In the genomic region with DNA sequence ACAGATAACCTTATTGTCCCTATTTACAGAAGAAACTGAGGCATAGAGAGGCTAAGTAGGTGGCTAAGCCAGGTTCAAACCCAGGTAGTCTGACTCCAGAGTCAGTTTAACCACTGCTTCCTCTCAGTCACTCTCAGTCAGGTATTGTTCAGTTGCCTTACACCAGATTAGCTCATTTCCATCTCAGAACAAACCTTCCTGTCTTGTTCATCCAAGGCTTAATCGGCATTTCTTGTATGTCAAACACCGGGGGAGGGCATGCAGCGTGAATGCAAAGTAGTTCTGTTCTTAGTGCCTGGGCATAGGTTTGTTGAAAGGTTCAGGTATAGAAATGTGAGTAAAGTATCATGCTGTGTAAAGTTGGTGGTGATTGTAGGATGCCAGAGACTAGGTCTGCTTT, we compare ENCODE assay signal across 11 cellular contexts. TPM values are rescaled to one million over a fixed set of nuclear protein-coding genes. Genes with fewer than 3 reads are reported as not detected.
DNase-seq lines count a peak whose midpoint lies in the region; ATAC-seq and TF ChIP-seq lines count a peak whose summit lies in the region.
"Had no signal": no experiment of that assay in that cellular context is flagged by ENCODE, and none has a peak within 500 bp of the region (broad histone marks: within the 10 kb centered on the region; RNA-seq: fewer than 3 reads in every experiment).

No MANE protein-coding gene starts in this region.

- H3K9me3 ChIP-seq in OCI-LY7 (ENCODE audit: low read length), result no peaks in the 10 kb centered on the region

- H2AFZ ChIP-seq in OCI-LY7 (ENCODE audit: low read length), result peak overlapping the region; percentile 30; the same call in 1 of the 2 replicates

- no peak for DNase-seq in activated CD8-positive, alpha-beta T cell treated with anti-CD3 and anti-CD28 coated beads for 36 hours
- DNase-seq in activated CD8-positive, alpha-beta T cell treated with anti-CD3 and anti-CD28 coated beads, Interleukin-2, amount 10 ng/mL, durations not matched to agents 7 days and 5 days, result no peak
- DNase-seq in OCI-LY7 (ENCODE audit: low spot score) (peak; percentile 74), memory B cell (ENCODE audit: low spot score in 2 of 2) (no peak), hippocampal formation (lab: John Stamatoyannopoulos, UW) (no peak), COLO668 (lab: John Stamatoyannopoulos, UW; ENCODE audit: unreplicated experiment) (no peak)
- DNase-seq: dorsolateral prefrontal cortex; NK-92 treated with Interleukin-12 subunit alpha and Interleukin-12 subunit beta, amount 100 ng/mL, for 24 hours had no signal

- no peaks in the 10 kb centered on the region for H3K4me1 Mint-ChIP-seq in activated CD8-positive, alpha-beta T cell treated with anti-CD3 and anti-CD28 coated beads for 36 hours (ENCODE audit: low read depth)
- peaks cover 8% of the 10 kb centered on the region for H3K4me1 Mint-ChIP-seq in activated CD8-positive, alpha-beta T cell treated with anti-CD3 and anti-CD28 coated beads, Interleukin-2, amount 10 ng/mL, durations not matched to agents 7 days and 5 days (ENCODE audit: low read depth)
- H3K4me1 Mint-ChIP-seq in memory B cell, result peaks cover 19% of the 10 kb centered on the region

- CTCF ChIA-PET in activated CD8-positive, alpha-beta T cell treated with anti-CD3 and anti-CD28 coated beads for 36 hours (lab: Charles Lee), result no interaction called here
- CTCF ChIA-PET in activated CD8-positive, alpha-beta T cell treated with anti-CD3 and anti-CD28 coated beads, Interleukin-2, amount 10 ng/mL, durations not matched to agents 7 days and 5 days (lab: Charles Lee), result no interaction called here
- CTCF ChIA-PET in OCI-LY7 (lab: Charles Lee; ENCODE audit: unreplicated experiment), result no interaction called here

- no peak overlapping the region for H3K27ac Mint-ChIP-seq in activated CD8-positive, alpha-beta T cell treated with anti-CD3 and anti-CD28 coated beads for 36 hours
- no peak overlapping the region for H3K27ac Mint-ChIP-seq in activated CD8-positive, alpha-beta T cell treated with anti-CD3 and anti-CD28 coated beads, Interleukin-2, amount 10 ng/mL, durations not matched to agents 7 days and 5 days
- peak overlapping the region; percentile 42 for H3K27ac Mint-ChIP-seq in memory B cell

- H4K20me1 ChIP-seq in OCI-LY7 (ENCODE audit: insufficient read depth, low read length), result no peaks in the 10 kb centered on the region

- H3K27ac ChIP-seq in OCI-LY7 (ENCODE audit: low read depth, low read length, poor library complexity, severe bottlenecking), result peak overlapping the region; percentile 81
- H3K27ac ChIP-seq: dorsolateral prefrontal cortex had no signal

- H3K4me3 Mint-ChIP-seq in activated CD8-positive, alpha-beta T cell treated with anti-CD3 and anti-CD28 coated beads for 36 hours, result no peak overlapping the region
- no peak overlapping the region for H3K4me3 Mint-ChIP-seq in activated CD8-positive, alpha-beta T cell treated with anti-CD3 and anti-CD28 coated beads, Interleukin-2, amount 10 ng/mL, durations not matched to agents 7 days and 5 days
- H3K4me3 Mint-ChIP-seq in memory B cell, result no peak overlapping the region

- H3K9me3 Mint-ChIP-seq in activated CD8-positive, alpha-beta T cell treated with anti-CD3 and anti-CD28 coated beads for 36 hours, result no peaks in the 10 kb centered on the region
- H3K9me3 Mint-ChIP-seq in activated CD8-positive, alpha-beta T cell treated with anti-CD3 and anti-CD28 coated beads, Interleukin-2, amount 10 ng/mL, durations not matched to agents 7 days and 5 days (ENCODE audit: insufficient read depth), result no peaks in the 10 kb centered on the region
- H3K9me3 Mint-ChIP-seq in memory B cell, result no peaks in the 10 kb centered on the region

- H3K27me3 Mint-ChIP-seq in activated CD8-positive, alpha-beta T cell treated with anti-CD3 and anti-CD28 coated beads for 36 hours, result no peaks in the 10 kb centered on the region
- no peaks in the 10 kb centered on the region for H3K27me3 Mint-ChIP-seq in activated CD8-positive, alpha-beta T cell treated with anti-CD3 and anti-CD28 coated beads, Interleukin-2, amount 10 ng/mL, durations not matched to agents 7 days and 5 days (ENCODE audit: low read depth)
- H3K27me3 Mint-ChIP-seq in memory B cell, result no peaks in the 10 kb centered on the region

- no peak for TF ChIP-seq CTCF in activated CD8-positive, alpha-beta T cell treated with anti-CD3 and anti-CD28 coated beads for 36 hours (IDR thresholded peaks at IDR 0.05)
- TF ChIP-seq CTCF in OCI-LY7 (conservative IDR thresholded peaks at IDR 0.05; ENCODE audit: low read length), result no peak

- peaks cover 18% of the 10 kb centered on the region for H3K36me3 Mint-ChIP-seq in activated CD8-positive, alpha-beta T cell treated with anti-CD3 and anti-CD28 coated beads for 36 hours (ENCODE audit: low read depth)
- H3K36me3 Mint-ChIP-seq in activated CD8-positive, alpha-beta T cell treated with anti-CD3 and anti-CD28 coated beads, Interleukin-2, amount 10 ng/mL, durations not matched to agents 7 days and 5 days (ENCODE audit: low read depth), result peaks cover 25% of the 10 kb centered on the region
- peaks cover 14% of the 10 kb centered on the region for H3K36me3 Mint-ChIP-seq in memory B cell

- intact Hi-C loops in activated CD8-positive, alpha-beta T cell treated with anti-CD3 and anti-CD28 coated beads for 36 hours (cut with micrococcal nuclease), result no loop called here
- intact Hi-C loops in OCI-LY7 (cut with micrococcal nuclease; ENCODE audit: unreplicated experiment), result no loop called here

- no TSS peak for BruUV-seq in OCI-LY7 (replicated peaks; lab: Mats Ljungman, UMichigan)

- no peaks in the 10 kb centered on the region for H3K79me2 ChIP-seq in OCI-LY7 (ENCODE audit: insufficient read depth, low read depth, low read length)

- peak overlapping the region; percentile 60 for H3K4me2 ChIP-seq in OCI-LY7 (ENCODE audit: low read length)

- peaks cover 37% of the 10 kb centered on the region for H3K36me3 ChIP-seq in OCI-LY7 (ENCODE audit: insufficient read depth, low read length)

- peak overlapping the region; percentile 33 for H3K4me3 ChIP-seq in OCI-LY7 (ENCODE audit: low read depth, low read length, poor library complexity, severe bottlenecking)
- H3K4me3 ChIP-seq: dorsolateral prefrontal cortex, lung had no signal

- ATAC-seq in activated CD8-positive, alpha-beta T cell treated with anti-CD3 and anti-CD28 coated beads for 36 hours, result peak; percentile 34
- ATAC-seq in activated CD8-positive, alpha-beta T cell treated with anti-CD3 and anti-CD28 coated beads, Interleukin-2, amount 10 ng/mL, durations not matched to agents 7 days and 5 days, result no peak
- ATAC-seq in GM19467 (IDR thresholded peaks at IDR 0.05; ENCODE audit: unreplicated experiment) (peak; percentile 54), memory B cell (ENCODE audit: low read depth) (peak; percentile 86), GM18909 (IDR thresholded peaks at IDR 0.05; ENCODE audit: poor library complexity, unreplicated experiment) (no peak)

- no peaks in the 10 kb centered on the region for H3K9me2 ChIP-seq in OCI-LY7 (ENCODE audit: insufficient read depth, low read length)

- POLR2A ChIA-PET in activated CD8-positive, alpha-beta T cell treated with anti-CD3 and anti-CD28 coated beads for 36 hours (lab: Charles Lee), result interaction anchor here (0.6 kb wide), 1 partner anchor 10 kb away, joined by 3 read pairs; no protein-coding TSS in a partner anchor
- POLR2A ChIA-PET in activated CD8-positive, alpha-beta T cell treated with anti-CD3 and anti-CD28 coated beads, Interleukin-2, amount 10 ng/mL, durations not matched to agents 7 days and 5 days (lab: Charles Lee), result no interaction called here
- POLR2A ChIA-PET in OCI-LY7 (lab: Charles Lee), result interaction anchor here (0.6 kb wide), 1 partner anchor 17 kb away, joined by 3 read pairs; no protein-coding TSS in a partner anchor

- H3K4me1 ChIP-seq in OCI-LY7 (ENCODE audit: insufficient read depth, low read length, poor library complexity, severe bottlenecking), result peaks cover 43% of the 10 kb centered on the region

RNA-seq across cellular contexts. Expression of gene CTNNBL1, which starts 51.7 kb away (rescaled TPM):
- total RNA-seq in activated CD8-positive, alpha-beta T cell treated with anti-CD3 and anti-CD28 coated beads for 36 hours, result 10 to 100 TPM; 67.3 to 74.9 TPM
- total RNA-seq in activated CD8-positive, alpha-beta T cell treated with anti-CD3 and anti-CD28 coated beads, Interleukin-2, amount 10 ng/mL, durations not matched to agents 7 days and 5 days, result 10 to 100 TPM; 75.5 to 75.9 TPM
- total RNA-seq in OCI-LY7 (2014; rRNA removed; shearing (Covaris generic)), result 38.0 and 40.6 TPM in 2 replicates
- total RNA-seq in OCI-LY7 (2022), result 88.0 and 90.0 TPM in 2 replicates

Comparison
In these comparisons a context has a peak if more than half of its experiments do, and no peak if none do; other contexts are left out.
1. ATAC-seq: peak in activated CD8-positive, alpha-beta T cell treated with anti-CD3 and anti-CD28 coated beads for 36 hours (single experiment), GM19467 (single experiment) and memory B cell (single experiment); none in activated CD8-positive, alpha-beta T cell treated with anti-CD3 and anti-CD28 coated beads, Interleukin-2, amount 10 ng/mL, durations not matched to agents 7 days and 5 days (single experiment) and GM18909 (single experiment).